ENCODE assay signal across 15 cellular contexts in the genomic region with DNA sequence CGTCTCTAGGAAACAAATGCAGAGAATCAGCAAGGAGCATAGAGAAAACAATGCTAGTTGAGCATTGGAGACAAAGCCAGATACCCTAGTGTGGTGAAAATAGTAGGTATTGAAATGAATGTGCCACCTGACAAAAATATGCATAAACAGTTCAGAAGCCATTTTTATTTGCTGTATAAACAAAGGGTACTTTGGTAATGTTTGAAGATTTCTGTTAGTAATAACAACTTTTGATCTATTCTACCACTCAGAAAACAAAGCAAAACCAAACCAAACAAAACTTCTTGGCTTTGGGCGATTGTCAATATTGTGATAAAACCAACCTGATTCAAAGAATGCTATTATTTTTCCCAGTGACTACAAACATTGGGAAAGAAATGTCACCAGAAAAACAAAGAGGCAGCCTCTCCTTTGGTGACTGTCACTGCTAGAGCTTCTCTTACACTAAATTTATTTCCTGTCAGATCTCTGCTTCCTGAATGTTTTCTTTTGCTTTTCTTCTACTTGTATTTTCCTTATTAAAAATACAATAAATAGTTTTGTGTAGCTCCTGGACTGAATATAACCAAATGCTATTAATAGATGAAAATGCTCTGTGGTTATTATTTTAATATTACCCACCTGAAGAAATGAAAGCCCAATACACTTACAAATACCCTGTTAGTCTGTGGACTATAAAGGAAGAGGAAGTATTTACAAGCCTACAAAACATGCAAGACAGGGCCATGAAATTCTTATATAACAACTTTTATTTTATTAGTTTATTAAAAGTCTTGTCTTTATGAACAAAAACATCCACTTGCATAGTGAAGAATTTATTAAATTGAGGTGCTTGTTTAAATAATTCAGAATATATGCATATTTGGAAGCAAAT. TPM values are rescaled to one million over a fixed set of nuclear protein-coding genes. Genes with fewer than 3 reads are reported as not detected.
DNase-seq lines count a peak whose midpoint lies in the region; ATAC-seq, FAIRE-seq and TF ChIP-seq lines count a peak whose summit lies in the region.
"Had no signal": no experiment of that assay in that cellular context is flagged by ENCODE, and none has a peak within 500 bp of the region (broad histone marks: within the 10 kb centered on the region; RNA-seq: fewer than 3 reads in every experiment).

No MANE protein-coding gene starts in this region.

- BruUV-seq in HepG2 (replicated peaks; lab: Mats Ljungman, UMichigan) = no TSS peak

- peak overlapping the region; percentile 65 to 83 (median 77) for H3K4me3 Mint-ChIP-seq in CD4-positive, alpha-beta memory T cell
- H3K4me3 Mint-ChIP-seq in GM23338 (no peak overlapping the region), chondrocyte (ENCODE audit: unreplicated experiment) (no peak overlapping the region)

- H2AFZ ChIP-seq in GM23338 = peak overlapping the region; percentile 35
- peak overlapping the region; percentile 29 for H2AFZ ChIP-seq in SU-DHL-6 (ENCODE audit: low read depth, low read length, severe bottlenecking)
- H2AFZ ChIP-seq in HepG2 (ENCODE audit: low read length) = no peak overlapping the region
- H2AFZ ChIP-seq: hepatocyte had no signal

- no peak for TF ChIP-seq CTCF in GM23338 (conservative IDR thresholded peaks at IDR 0.05; ENCODE audit: low read depth in 2 of 2)
- TF ChIP-seq CTCF in SU-DHL-6 (IDR thresholded peaks at IDR 0.05; ENCODE audit: insufficient read depth, low read length, poor library complexity, severe bottlenecking) = no peak
- TF ChIP-seq CTCF in HepG2 (CRISPR knock-in tag; IDR thresholded peaks at IDR 0.05) = no peak
- TF ChIP-seq CTCF in chondrocyte (IDR thresholded peaks at IDR 0.05) = no peak

- H3K4me3 ChIP-seq in CD4-positive, alpha-beta memory T cell (ENCODE audit: low read length in 2 of 2) = peak overlapping the region in 1 of 2 donors; percentile 28
- H3K4me3 ChIP-seq in GM23338 (no peak overlapping the region), SU-DHL-6 (ENCODE audit: insufficient read depth, low read length, poor library complexity, severe bottlenecking) (peak overlapping the region; percentile 52), HepG2 (replicated peaks in 1 of 3; ENCODE audit: insufficient read depth in 1 of 3, low read depth in 2 of 3, low read length in 3 of 3) (peak overlapping the region in 1 of 3 experiments; percentile 26; a peak in 2 of 6 replicates)
- H3K4me3 ChIP-seq: hepatocyte, Peyer's patch, right atrium auricular region, upper lobe of right lung had no signal

- ATAC-seq in GM23338 = no peak
- peak; percentile 93 for ATAC-seq in HepG2
- ATAC-seq: upper lobe of right lung had no signal

- no peaks in the 10 kb centered on the region for H3K36me3 ChIP-seq in CD4-positive, alpha-beta memory T cell (ENCODE audit: insufficient read depth, low read length)
- H3K36me3 ChIP-seq in GM23338 (ENCODE audit: insufficient read depth) (no peaks in the 10 kb centered on the region), SU-DHL-6 (ENCODE audit: low read length) (no peaks in the 10 kb centered on the region), HepG2 (replicated peaks in 1 of 2; ENCODE audit: control insufficient read depth in 1 of 2, insufficient read depth in 2 of 2, low read length in 2 of 2) (no peaks in the 10 kb centered on the region)
- H3K36me3 ChIP-seq: Peyer's patch, right atrium auricular region, upper lobe of right lung had no signal

- peak overlapping the region; percentile 29 to 90 (median 86) for H3K27ac Mint-ChIP-seq in CD4-positive, alpha-beta memory T cell
- H3K27ac Mint-ChIP-seq in GM23338 = 0 out of 2 replicates have a peak overlapping the region, but pooled peaks have one; percentile 29
- H3K27ac Mint-ChIP-seq in chondrocyte (ENCODE audit: unreplicated experiment) = no peak overlapping the region

- no peaks in the 10 kb centered on the region for H3F3A ChIP-seq in GM23338 (replicated peaks; ENCODE audit: low read depth)
- H3F3A ChIP-seq in SU-DHL-6 (ENCODE audit: insufficient read depth) = peaks cover 32% of the 10 kb centered on the region

- no peaks in the 10 kb centered on the region for H3K27me3 Mint-ChIP-seq in CD4-positive, alpha-beta memory T cell
- peaks cover 1% of the 10 kb centered on the region for H3K27me3 Mint-ChIP-seq in GM23338 (ENCODE audit: insufficient read depth, low read depth, poor library complexity)
- no peaks in the 10 kb centered on the region for H3K27me3 Mint-ChIP-seq in chondrocyte (ENCODE audit: low read depth)

- no peaks in the 10 kb centered on the region for H3K9me3 ChIP-seq in CD4-positive, alpha-beta memory T cell (ENCODE audit: control insufficient read depth in 1 of 2, low read length in 2 of 2)
- H3K9me3 ChIP-seq in SU-DHL-6 (ENCODE audit: insufficient read depth, low read length) (no peaks in the 10 kb centered on the region), HepG2 (ENCODE audit: low read length) (no peaks in the 10 kb centered on the region)
- H3K9me3 ChIP-seq: Caco-2, Peyer's patch, right atrium auricular region, upper lobe of right lung had no signal

- H4K20me1 ChIP-seq in GM23338 (replicated peaks; ENCODE audit: insufficient read depth) (no peaks in the 10 kb centered on the region), SU-DHL-6 (ENCODE audit: low read depth, low read length) (no peaks in the 10 kb centered on the region), HepG2 (ENCODE audit: insufficient read depth, low read length) (no peaks in the 10 kb centered on the region)

- TF ChIP-seq RAD21 in HepG2 (CRISPR knock-in tag; IDR thresholded peaks at IDR 0.05) = no peak

- peaks cover 59% of the 10 kb centered on the region for H3K4me1 ChIP-seq in CD4-positive, alpha-beta memory T cell (ENCODE audit: insufficient read depth, low read length)
- H3K4me1 ChIP-seq in GM23338 (ENCODE audit: insufficient read depth) = no peaks in the 10 kb centered on the region
- H3K4me1 ChIP-seq in HepG2 (ENCODE audit: insufficient read depth, low read length) = peaks cover 24% of the 10 kb centered on the region
- H3K4me1 ChIP-seq: Peyer's patch, right atrium auricular region, upper lobe of right lung had no signal

- peak in 1 of 2 experiments; percentile 79; a peak in 2 of 4 replicates for TF ChIP-seq EP300 in HepG2 (IDR thresholded peaks at IDR 0.05; ENCODE audit: low read depth in 2 of 2, low read length in 2 of 2)
- no peak for TF ChIP-seq EP300 in HepG2 (CRISPR knock-in tag; IDR thresholded peaks at IDR 0.05; ENCODE audit: borderline replicate concordance)

- in situ Hi-C loops in HepG2 (cut with HindIII; ENCODE audit: extremely low pct_ligation_motif_present, low pct_unique_long_range_greater_than_20kb) = no loop called here

- 0 out of 2 replicates have a peak, but pooled peaks cover 10% of the 10 kb centered on the region for H3K9me2 ChIP-seq in GM23338 (ENCODE audit: insufficient read depth)
- no peaks in the 10 kb centered on the region for H3K9me2 ChIP-seq in SU-DHL-6 (replicated peaks; ENCODE audit: insufficient read depth, low read length)

- peak overlapping the region; percentile 49 for H3K27ac ChIP-seq in CD4-positive, alpha-beta memory T cell (ENCODE audit: low read depth, low read length)
- no peak overlapping the region for H3K27ac ChIP-seq in GM23338 (ENCODE audit: low read depth)
- peak overlapping the region; percentile 89 for H3K27ac ChIP-seq in SU-DHL-6 (ENCODE audit: low read depth, low read length)
- H3K27ac ChIP-seq in HepG2 (ENCODE audit: extremely low read length, insufficient read depth, low read length) = no peak overlapping the region
- H3K27ac ChIP-seq: hepatocyte, right atrium auricular region, upper lobe of right lung had no signal

- FAIRE-seq in HepG2 (lab: Jason Lieb, UNC) = no peak

- peaks cover 51 to 78% (median 61%) of the 10 kb centered on the region in 4 donors for H3K4me1 Mint-ChIP-seq in CD4-positive, alpha-beta memory T cell
- H3K4me1 Mint-ChIP-seq in GM23338 (peaks cover 13% of the 10 kb centered on the region; the same call in 2 of the 3 replicates), chondrocyte (ENCODE audit: low read depth) (peaks cover 22% of the 10 kb centered on the region)

- no peak for DNase-seq in CD4-positive, alpha-beta memory T cell
- DNase-seq in GM23338 (ENCODE audit: low spot score) (no peak), HepG2 (ENCODE audit: low spot score) (peak; percentile 69), cerebellar cortex (ENCODE audit: low spot score) (no peak), NCI-H1105 (lab: John Stamatoyannopoulos, UW) (no peak), chondrocyte (ENCODE audit: low spot score) (no peak)
- DNase-seq in activated CD4-positive, CD25-positive, alpha-beta regulatory T cell treated with anti-CD3 and anti-CD28 coated beads, Interleukin-2, amount 50 U/mL, for 72 hours = no peak
- DNase-seq: aorta, Peyer's patch, upper lobe of right lung had no signal

- no peaks in the 10 kb centered on the region for H3K79me2 ChIP-seq in GM23338 (replicated peaks; ENCODE audit: insufficient read depth)
- H3K79me2 ChIP-seq in SU-DHL-6 (ENCODE audit: insufficient read depth, low read length) = peaks cover 14% of the 10 kb centered on the region; the same call in 1 of the 2 replicates
- no peaks in the 10 kb centered on the region for H3K79me2 ChIP-seq in HepG2 (ENCODE audit: insufficient read depth, low read length)
- H3K79me2 ChIP-seq: hepatocyte had no signal

- POLR2A ChIA-PET in CD4-positive, alpha-beta memory T cell (lab: Charles Lee; ENCODE audit: partially characterized antibody) = interaction anchor here (0.7 to 5.6 kb wide), 13 partner anchors 10 to 147 kb away, joined by 3 to 32 read pairs (median 4); no protein-coding TSS in a partner anchor
- POLR2A ChIA-PET in HepG2 (lab: Yijun Ruan, JAX) = no interaction called here

- whole genome bisulfite sequencing in HepG2 (ENCODE audit: low lambda C conversion rate) = 0% methylated on average over 2 of the region's 2 CpGs

- H3K4me2 ChIP-seq in GM23338 (no peak overlapping the region), SU-DHL-6 (ENCODE audit: low read depth, low read length, poor library complexity, severe bottlenecking) (peak overlapping the region; percentile 97), HepG2 (ENCODE audit: low read depth, low read length) (peak overlapping the region; percentile 49)
- H3K4me2 ChIP-seq: hepatocyte had no signal

- intact Hi-C loops in CD4-positive, alpha-beta memory T cell (cut with micrococcal nuclease) = loop anchor here (1.0 kb wide), 2 partner anchors 8 to 9 kb away; no protein-coding TSS in a partner anchor
- intact Hi-C loops in HepG2 (cut with micrococcal nuclease; ENCODE audit: unreplicated experiment) = no loop called here

- CTCF ChIA-PET in CD4-positive, alpha-beta memory T cell (lab: Charles Lee; ENCODE audit: partially characterized antibody) = interaction anchor here (1.1 to 2.8 kb wide), 5 partner anchors 8 to 86 kb away, joined by 3 to 13 read pairs (median 4); no protein-coding TSS in a partner anchor
- CTCF ChIA-PET in HepG2 (lab: Yijun Ruan, JAX; ENCODE audit: low intra/inter-chr PET ratio, low total read pairs) = no interaction called here

- peaks cover 0 to 1% (median 0%) of the 10 kb centered on the region in 8 donors for H3K9me3 Mint-ChIP-seq in CD4-positive, alpha-beta memory T cell
- H3K9me3 Mint-ChIP-seq in GM23338 (no peaks in the 10 kb centered on the region), chondrocyte (ENCODE audit: low read depth) (no peaks in the 10 kb centered on the region)

- H3K9ac ChIP-seq in SU-DHL-6 (ENCODE audit: low read length) (peak overlapping the region; percentile 61), HepG2 (ENCODE audit: insufficient read depth, low read depth, low read length) (no peak overlapping the region)

- TF ChIP-seq POLR2A in HepG2 (IDR thresholded peaks at IDR 0.05; ENCODE audit: insufficient read depth in 1 of 2, low read depth in 2 of 2, low read length in 2 of 2) = no peak

- no peaks in the 10 kb centered on the region for H3K27me3 ChIP-seq in CD4-positive, alpha-beta memory T cell (ENCODE audit: insufficient read depth, low read length)
- H3K27me3 ChIP-seq in GM23338 (ENCODE audit: insufficient read depth) (no peaks in the 10 kb centered on the region), SU-DHL-6 (ENCODE audit: low read length) (no peaks in the 10 kb centered on the region), HepG2 (ENCODE audit: control insufficient read depth in 1 of 2, insufficient read depth in 2 of 2, low read length in 2 of 2) (no peaks in the 10 kb centered on the region)
- H3K27me3 ChIP-seq: hepatocyte, Peyer's patch, right atrium auricular region, upper lobe of right lung had no signal

- peaks cover 0 to 5% of the 10 kb centered on the region in 2 donors for H3K36me3 Mint-ChIP-seq in CD4-positive, alpha-beta memory T cell
- H3K36me3 Mint-ChIP-seq in GM23338 (ENCODE audit: low read depth) (no peaks in the 10 kb centered on the region), chondrocyte (ENCODE audit: low read depth) (no peaks in the 10 kb centered on the region)

RNA-seq across cellular contexts. Expression of a gene that starts 5.7 kb away (rescaled TPM):
- not detected for total RNA-seq in CD4-positive, alpha-beta memory T cell
- not detected for polyA plus RNA-seq in CD4-positive, alpha-beta memory T cell
- total RNA-seq in GM23338 (2014; rRNA removed; shearing (Covaris generic)) = not detected in 2 replicates
- polyA plus RNA-seq in GM23338 (2016; fragmentation: Nextera tagmentation; extraction: Ambion mirVana) (not detected in 2 replicates), HepG2 (2011; rRNA removed) (not detected in 2 replicates)
- total RNA-seq in HepG2 (2016; rRNA removed; fragmentation: Illumina TruSeq; extraction: Trizol) (not detected in 2 replicates), chondrocyte (not detected in 3 replicates)
- total RNA-seq in HepG2 (2016; cell fraction: cytosol; rRNA removed; fragmentation: Illumina TruSeq; extraction: Trizol; ENCODE audit: low read depth) = not detected in 2 replicates
- total RNA-seq in HepG2 (2016; cell fraction: insoluble cytoplasmic fraction; rRNA removed; fragmentation: Illumina TruSeq; extraction: Trizol) = not detected in 2 replicates
- total RNA-seq in HepG2 (2016; cell fraction: membrane; rRNA removed; fragmentation: Illumina TruSeq; extraction: Trizol) = not detected in 2 replicates
- total RNA-seq in HepG2 (2016; cell fraction: nucleus; rRNA removed; fragmentation: Illumina TruSeq; extraction: Trizol) = not detected in 2 replicates
- polyA plus RNA-seq in HepG2 (2011; cell fraction: cytosol; rRNA removed) = not detected in 2 replicates
- not detected in 2 replicates for polyA plus RNA-seq in HepG2 (2011; cell fraction: nucleus; rRNA removed)
- polyA plus RNA-seq in HepG2 (2012) = not detected in 2 replicates
- polyA plus RNA-seq in HepG2 (2016; cell fraction: cytosol; fragmentation: Illumina TruSeq; extraction: Trizol; ENCODE audit: low read depth) = not detected in 2 replicates
- not detected in 2 replicates for polyA plus RNA-seq in HepG2 (2016; cell fraction: insoluble cytoplasmic fraction; fragmentation: Illumina TruSeq; extraction: Trizol; ENCODE audit: low read depth)
- polyA plus RNA-seq in HepG2 (2016; cell fraction: membrane; fragmentation: Illumina TruSeq; extraction: Trizol; ENCODE audit: low read depth) = not detected in 2 replicates
- not detected in 2 replicates for polyA plus RNA-seq in HepG2 (2016; cell fraction: nucleus; fragmentation: Illumina TruSeq; extraction: Trizol; ENCODE audit: insufficient read depth, low read depth)
- polyA minus RNA-seq in HepG2 (2011; rRNA and poly(A)+ RNA removed; ENCODE audit: low replicate concordance) = not detected in 2 replicates
- polyA minus RNA-seq in HepG2 (2011; cell fraction: cytosol; rRNA and poly(A)+ RNA removed) = not detected in 2 replicates
- polyA minus RNA-seq in HepG2 (2011; cell fraction: nucleus; rRNA and poly(A)+ RNA removed) = not detected in 2 replicates
- total RNA-seq: aorta, hepatocyte, mesenteric fat pad, Peyer's patch, right atrium auricular region, upper lobe of right lung had no signal
- polyA plus RNA-seq: aorta, hepatocyte had no signal

Comparison
In these comparisons a context has a peak if more than half of its experiments do, and no peak if none do; other contexts are left out.
1. H3K27ac ChIP-seq: peak in CD4-positive, alpha-beta memory T cell (single experiment) and SU-DHL-6 (single experiment); none in GM23338 (single experiment) and HepG2 (single experiment).
2. H3K4me3 Mint-ChIP-seq: peak in CD4-positive, alpha-beta memory T cell (8 of 8); none in GM23338 (single experiment) and chondrocyte (single experiment).